ENCODE assay signal across 15 cellular contexts in the genomic region with DNA sequence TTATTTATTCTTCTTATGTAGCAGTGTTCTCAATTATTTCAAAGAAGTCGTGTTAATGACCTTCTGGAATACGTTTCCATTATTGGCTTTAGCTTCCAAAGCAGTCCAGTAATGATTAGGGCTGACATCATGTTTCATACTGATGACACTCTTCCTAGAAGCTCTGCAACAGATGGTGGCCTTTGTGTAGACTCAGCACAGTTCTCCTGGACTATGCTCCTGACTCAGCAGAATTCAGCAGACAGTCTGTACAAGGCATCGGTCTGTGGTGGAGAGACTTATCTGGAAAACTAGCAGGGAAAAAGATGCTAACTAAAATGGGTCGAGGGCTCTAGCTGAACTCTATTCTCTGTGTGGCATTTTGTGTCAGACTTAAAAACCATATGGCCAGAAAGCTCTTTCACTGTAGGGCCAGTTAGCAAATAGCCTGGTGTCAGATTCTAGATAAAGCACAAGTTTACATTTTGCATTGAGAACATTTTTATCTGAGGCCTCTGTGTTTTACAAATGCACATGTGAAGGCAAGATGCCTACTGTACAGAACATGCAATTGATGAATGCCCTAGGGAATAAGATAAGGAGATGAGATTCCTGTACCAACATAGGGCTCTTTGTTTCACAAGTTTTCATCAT. TPM values are rescaled to one million over a fixed set of nuclear protein-coding genes. Genes with fewer than 3 reads are reported as not detected.
DNase-seq lines count a peak whose midpoint lies in the region; ATAC-seq and TF ChIP-seq lines count a peak whose summit lies in the region.
"Had no signal": no experiment of that assay in that cellular context is flagged by ENCODE, and none has a peak within 500 bp of the region (broad histone marks: within the 10 kb centered on the region; RNA-seq: fewer than 3 reads in every experiment).

No MANE protein-coding gene starts in this region.

- peak; percentile 68 to 78 for DNase-seq in SHP77 (lab: John Stamatoyannopoulos, UW)
- DNase-seq in fibroblast of the conjunctiva (ENCODE audit: low read depth): peak; percentile 67
- peak; percentile 30 for DNase-seq in retina
- DNase-seq in endodermal cell: no peak
- DNase-seq in activated CD4-positive, CD25-positive, alpha-beta regulatory T cell treated with anti-CD3 and anti-CD28 coated beads, Interleukin-2, amount 50 U/mL, for 72 hours: no peak
- no peak for DNase-seq in natural killer cell treated with Interleukin-12 subunit alpha and Interleukin-12 subunit beta and Interleukin-15 and Interleukin-18, amount 100 ng/mL, for 72 hours (ENCODE audit: low spot score)
- DNase-seq: activated CD4-positive, alpha-beta T cell treated with anti-CD3 and anti-CD28 coated beads for 36 hours; kidney glomerular epithelial cell; NCI-H345; ovary had no signal

- no peaks in the 10 kb centered on the region for H3K27me3 Mint-ChIP-seq in endodermal cell (ENCODE audit: insufficient read depth)
- H3K27me3 Mint-ChIP-seq in natural killer cell treated with Interleukin-12 subunit alpha and Interleukin-12 subunit beta and Interleukin-15 and Interleukin-18, amount 100 ng/mL, for 72 hours: no peaks in the 10 kb centered on the region
- H3K27me3 Mint-ChIP-seq: activated CD4-positive, alpha-beta T cell treated with anti-CD3 and anti-CD28 coated beads for 36 hours; activated T-helper 17 cell treated with anti-CD3 and anti-CD28 coated beads, Interleukin-2, amount 50 U/mL, for 72 hours; central memory CD8-positive, alpha-beta T cell had no signal

- no peak overlapping the region for H3K27ac Mint-ChIP-seq in endodermal cell
- H3K27ac Mint-ChIP-seq in natural killer cell treated with Interleukin-12 subunit alpha and Interleukin-12 subunit beta and Interleukin-15 and Interleukin-18, amount 100 ng/mL, for 72 hours: no peak overlapping the region
- H3K27ac Mint-ChIP-seq: activated CD4-positive, alpha-beta T cell treated with anti-CD3 and anti-CD28 coated beads for 36 hours; activated T-helper 17 cell treated with anti-CD3 and anti-CD28 coated beads, Interleukin-2, amount 50 U/mL, for 72 hours had no signal

- H3K9me3 ChIP-seq in HEK293 (ENCODE audit: control insufficient read depth, insufficient read depth, low read depth, low read length) (no peaks in the 10 kb centered on the region), endodermal cell (ENCODE audit: control insufficient read depth, low read length) (no peaks in the 10 kb centered on the region)
- H3K9me3 ChIP-seq: ovary had no signal

- H3K27me3 ChIP-seq in endodermal cell (ENCODE audit: control insufficient read depth, insufficient read depth, low read length, poor library complexity, severe bottlenecking): no peaks in the 10 kb centered on the region
- H3K27me3 ChIP-seq: ovary had no signal

- POLR2A ChIA-PET in HEK293 (lab: Yijun Ruan, JAX): interaction anchor here (1.9 kb wide), 1 partner anchor 34 kb away, joined by 7 read pairs; no protein-coding TSS in a partner anchor

- peaks cover 13% of the 10 kb centered on the region for H3K4me1 Mint-ChIP-seq in endodermal cell
- no peaks in the 10 kb centered on the region for H3K4me1 Mint-ChIP-seq in natural killer cell treated with Interleukin-12 subunit alpha and Interleukin-12 subunit beta and Interleukin-15 and Interleukin-18, amount 100 ng/mL, for 72 hours (ENCODE audit: low read depth in 2 of 2)
- H3K4me1 Mint-ChIP-seq: activated CD4-positive, alpha-beta T cell treated with anti-CD3 and anti-CD28 coated beads for 36 hours; activated T-helper 17 cell treated with anti-CD3 and anti-CD28 coated beads, Interleukin-2, amount 50 U/mL, for 72 hours; central memory CD8-positive, alpha-beta T cell had no signal

- ATAC-seq in HG03025 (IDR thresholded peaks at IDR 0.05; ENCODE audit: low FRiP score, unreplicated experiment): no peak
- ATAC-seq in natural killer cell treated with Interleukin-12 subunit alpha and Interleukin-12 subunit beta and Interleukin-15 and Interleukin-18, amount 100 ng/mL, for 72 hours: no peak
- ATAC-seq: activated CD4-positive, alpha-beta T cell treated with anti-CD3 and anti-CD28 coated beads for 36 hours; activated T-helper 17 cell treated with anti-CD3 and anti-CD28 coated beads, Interleukin-2, amount 50 U/mL, for 72 hours had no signal

- WGBS in endodermal cell (ENCODE audit: insufficient coverage in 1 of 2, insufficient read length in 1 of 2), 2 experiments: 93 to 94% methylated on average over 4 of the region's 4 CpGs

- H3K9me3 Mint-ChIP-seq in endodermal cell: no peaks in the 10 kb centered on the region
- H3K9me3 Mint-ChIP-seq in natural killer cell treated with Interleukin-12 subunit alpha and Interleukin-12 subunit beta and Interleukin-15 and Interleukin-18, amount 100 ng/mL, for 72 hours: peaks cover 4% of the 10 kb centered on the region
- H3K9me3 Mint-ChIP-seq: activated T-helper 17 cell treated with anti-CD3 and anti-CD28 coated beads, Interleukin-2, amount 50 U/mL, for 72 hours had no signal

- peaks cover 12% of the 10 kb centered on the region for H3K4me1 ChIP-seq in HEK293 (ENCODE audit: control insufficient read depth, insufficient read depth, low read length)
- no peaks in the 10 kb centered on the region for H3K4me1 ChIP-seq in endodermal cell (ENCODE audit: control insufficient read depth, insufficient read depth, low read length)

- CTCF ChIA-PET in HEK293 (lab: Yijun Ruan, JAX): interaction anchor here (0.6 kb wide), 1 partner anchor 745 kb away, joined by 3 read pairs; no protein-coding TSS in a partner anchor

- TF ChIP-seq CTCF in HEK293 (tag by site-specific recombination; IDR thresholded peaks at IDR 0.05): no peak
- no peak for TF ChIP-seq CTCF in endodermal cell (conservative IDR thresholded peaks at IDR 0.05)

- no peak overlapping the region for H3K9ac ChIP-seq in endodermal cell (ENCODE audit: extremely low read depth, low read length, poor library complexity, severe bottlenecking)

- H3K27ac ChIP-seq in HEK293 (ENCODE audit: extremely low read depth, low read depth, low read length): no peak overlapping the region; the same call in 1 of the 2 replicates
- no peak overlapping the region for H3K27ac ChIP-seq in endodermal cell (ENCODE audit: low read depth, low read length)
- H3K27ac ChIP-seq: ovary, SK-N-MC had no signal

- H3K4me3 ChIP-seq in HEK293 (ENCODE audit: low read depth, low read length) (no peak overlapping the region), endodermal cell (ENCODE audit: low read length) (no peak overlapping the region)
- H3K4me3 ChIP-seq: ovary, SK-N-MC had no signal

- H3K4me3 Mint-ChIP-seq in endodermal cell: no peak overlapping the region
- H3K4me3 Mint-ChIP-seq in natural killer cell treated with Interleukin-12 subunit alpha and Interleukin-12 subunit beta and Interleukin-15 and Interleukin-18, amount 100 ng/mL, for 72 hours: no peak overlapping the region
- H3K4me3 Mint-ChIP-seq: activated CD4-positive, alpha-beta T cell treated with anti-CD3 and anti-CD28 coated beads for 36 hours; activated T-helper 17 cell treated with anti-CD3 and anti-CD28 coated beads, Interleukin-2, amount 50 U/mL, for 72 hours; central memory CD8-positive, alpha-beta T cell had no signal

- H3K36me3 Mint-ChIP-seq in endodermal cell (ENCODE audit: low read depth): no peaks in the 10 kb centered on the region
- H3K36me3 Mint-ChIP-seq in natural killer cell treated with Interleukin-12 subunit alpha and Interleukin-12 subunit beta and Interleukin-15 and Interleukin-18, amount 100 ng/mL, for 72 hours: no peaks in the 10 kb centered on the region

- H3K36me3 ChIP-seq in HEK293 (ENCODE audit: control insufficient read depth in 2 of 2, insufficient read depth in 1 of 2, low read length in 2 of 2): no peaks in the 10 kb centered on the region
- no peaks in the 10 kb centered on the region for H3K36me3 ChIP-seq in endodermal cell (ENCODE audit: control insufficient read depth, insufficient read depth, low read length)
- H3K36me3 ChIP-seq: ovary had no signal

TF ChIP-seq in HEK293, 187 proteins besides CTCF, POLR2A, EP300 and RAD21:
- TF ChIP-seq ZNF629 (tag by site-specific recombination; IDR thresholded peaks at IDR 0.05) (peak; percentile 56), TRIM28 (IDR thresholded peaks at IDR 0.05; ENCODE audit: borderline replicate concordance, low read length) (peak; percentile 61; the same call in 1 of the 2 replicates), ZNF530 (tag by site-specific recombination; IDR thresholded peaks at IDR 0.05; ENCODE audit: low read depth) (no peak), SCRT2 (tag by site-specific recombination; IDR thresholded peaks at IDR 0.05) (peak; percentile 76; the same call in 1 of the 2 replicates), OVOL3 (tag by site-specific recombination; IDR thresholded peaks at IDR 0.05) (no peak), ZBTB17 (tag by site-specific recombination; IDR thresholded peaks at IDR 0.05) (0 out of 2 replicates have a peak, but pooled peaks have one; percentile 29), ZNF510 (tag by site-specific recombination; IDR thresholded peaks at IDR 0.05; ENCODE audit: insufficient replicate concordance) (no peak)

RNA-seq across cellular contexts. Expression of a gene that starts 35.1 kb away (rescaled TPM):
- 10 to 100 TPM; 15.3 to 26.5 TPM for total RNA-seq in endodermal cell
- polyA plus RNA-seq in endodermal cell (2013, experiment 1 of 2): 67.5 TPM
- polyA plus RNA-seq in endodermal cell (2013, experiment 2 of 2): 65.5 TPM
- total RNA-seq in natural killer cell treated with Interleukin-12 subunit alpha and Interleukin-12 subunit beta and Interleukin-15 and Interleukin-18, amount 100 ng/mL, for 72 hours: not detected
- total RNA-seq: activated CD4-positive, alpha-beta T cell treated with anti-CD3 and anti-CD28 coated beads for 36 hours; activated T-helper 17 cell treated with anti-CD3 and anti-CD28 coated beads, Interleukin-2, amount 50 U/mL, for 72 hours had no signal

Comparison
In these comparisons a context has a peak if more than half of its experiments do, and no peak if none do; other contexts are left out.
1. DNase-seq: peak in SHP77 (2 of 2), fibroblast of the conjunctiva (single experiment) and retina (single experiment); none in endodermal cell (single experiment), activated CD4-positive, CD25-positive, alpha-beta regulatory T cell treated with anti-CD3 and anti-CD28 coated beads, Interleukin-2, amount 50 U/mL, for 72 hours (single experiment) and natural killer cell treated with Interleukin-12 subunit alpha and Interleukin-12 subunit beta and Interleukin-15 and Interleukin-18, amount 100 ng/mL, for 72 hours (single experiment).
2. RNA of a gene that starts 35.1 kb away (total RNA-seq): 15.3 to 26.5 TPM in endodermal cell; not detected in natural killer cell treated with Interleukin-12 subunit alpha and Interleukin-12 subunit beta and Interleukin-15 and Interleukin-18, amount 100 ng/mL, for 72 hours; every median in the first group is over 10 times any median in the second.